Comparison of ENCODE assay signal across 21 cellular contexts in genomic region chr22:36767035-36767775, GRCh38. TPM values are rescaled to one million over a fixed set of nuclear protein-coding genes. Genes with fewer than 3 reads are reported as not detected.
DNase-seq lines count a peak whose midpoint lies in the region; ATAC-seq and TF ChIP-seq lines count a peak whose summit lies in the region.
"Had no signal": no experiment of that assay in that cellular context is flagged by ENCODE, and none has a peak within 500 bp of the region (broad histone marks: within the 10 kb centered on the region; RNA-seq: fewer than 3 reads in every experiment).

No MANE protein-coding gene starts in this region.

- no peaks in the 10 kb centered on the region for H3K9me3 Mint-ChIP-seq in activated naive CD4-positive, alpha-beta T cell treated with anti-CD3 and anti-CD28 coated beads, Interleukin-2, amount 10 ng/mL, durations not matched to agents 7 days and 5 days
- no peaks in the 10 kb centered on the region for H3K9me3 Mint-ChIP-seq in endodermal cell
- H3K9me3 Mint-ChIP-seq: CD8-positive, alpha-beta T cell had no signal

- H3K18ac ChIP-seq in IMR-90 (ENCODE audit: low read depth, low read length): no peak overlapping the region

- no peaks in the 10 kb centered on the region; the same call in 1 of the 2 replicates for H4K20me1 ChIP-seq in IMR-90 (ENCODE audit: insufficient read depth, low read length)

- no peak overlapping the region for H2AK5ac ChIP-seq in IMR-90 (ENCODE audit: low read depth, low read length)

- no peak overlapping the region for H4K5ac ChIP-seq in IMR-90 (ENCODE audit: low read depth, low read length)

- TF ChIP-seq RAD21 in IMR-90 (IDR thresholded peaks at IDR 0.05; ENCODE audit: low read length): no peak

- no peak overlapping the region for H3K4me3 ChIP-seq in IMR-90 (ENCODE audit: insufficient read depth, low read depth, low read length)
- no peak overlapping the region for H3K4me3 ChIP-seq in endodermal cell (ENCODE audit: low read length)
- H3K4me3 ChIP-seq in sigmoid colon: no peak overlapping the region
- no peak overlapping the region for H3K4me3 ChIP-seq in brain microvascular endothelial cell (ENCODE audit: low read depth, low read length)

- no peak overlapping the region for H3K4me2 ChIP-seq in IMR-90 (ENCODE audit: low read depth, low read length)
- H3K4me2 ChIP-seq: KMS-11 had no signal

- H3K9ac ChIP-seq in IMR-90 (ENCODE audit: low read depth, low read length) (no peak overlapping the region), endodermal cell (ENCODE audit: extremely low read depth, low read length, poor library complexity, severe bottlenecking) (no peak overlapping the region)
- H3K9ac ChIP-seq: KMS-11 had no signal

- H3K79me1 ChIP-seq in IMR-90 (ENCODE audit: low read depth in 1 of 2, low read length in 2 of 2): 0 out of 4 replicates have a peak, but pooled peaks cover 0 to 3% of the 10 kb centered on the region in 2 experiments

- H3K9me3 ChIP-seq in IMR-90 (ENCODE audit: control insufficient read depth, insufficient read depth, low read length) (no peaks in the 10 kb centered on the region), endodermal cell (ENCODE audit: control insufficient read depth, low read length) (no peaks in the 10 kb centered on the region), sigmoid colon (no peaks in the 10 kb centered on the region)
- H3K9me3 ChIP-seq: BE2C had no signal

- POLR2A ChIA-PET in IMR-90 (lab: Charles Lee; ENCODE audit: unreplicated experiment): interaction anchor here (1.4 kb wide), 1 partner anchor 9 kb away, joined by 4 read pairs; the partner anchor contains the start of gene IFT27

- no peak overlapping the region for H4K8ac ChIP-seq in IMR-90 (ENCODE audit: low read depth in 2 of 2, low read length in 2 of 2)

- dilution Hi-C loops in IMR-90 (cut with HindIII; ENCODE audit: low sequenced_read_pairs, unreplicated experiment): no loop called here

- ATAC-seq in IMR-90 (ENCODE audit: low read depth) (no peak), GM19463 (IDR thresholded peaks at IDR 0.05; ENCODE audit: unreplicated experiment) (no peak)
- ATAC-seq: CD8-positive, alpha-beta T cell had no signal

- no peak overlapping the region for H4K91ac ChIP-seq in IMR-90 (ENCODE audit: insufficient read depth, low read depth, low read length)

- no peak overlapping the region for H3K23ac ChIP-seq in IMR-90 (ENCODE audit: low read depth, low read length)

- H2BK5ac ChIP-seq in IMR-90 (ENCODE audit: low read depth, low read length, poor library complexity, severe bottlenecking): no peak overlapping the region

- CTCF ChIA-PET in activated naive CD4-positive, alpha-beta T cell treated with anti-CD3 and anti-CD28 coated beads, Interleukin-2, amount 10 ng/mL, durations not matched to agents 7 days and 5 days (lab: Charles Lee): interaction anchor here (1.4 kb wide), 1 partner anchor 10 kb away, joined by 3 read pairs; no protein-coding TSS in a partner anchor
- CTCF ChIA-PET in IMR-90 (lab: Yijun Ruan, JAX): no interaction called here

- H3K9me1 ChIP-seq in IMR-90 (ENCODE audit: insufficient read depth, low read length): peaks cover 4% of the 10 kb centered on the region

- no peak overlapping the region for H2AFZ ChIP-seq in IMR-90 (replicated peaks; ENCODE audit: low read length, poor library complexity)

- H3K36me3 ChIP-seq in IMR-90 (ENCODE audit: control insufficient read depth, insufficient read depth, low read length) (peaks cover 17% of the 10 kb centered on the region), endodermal cell (ENCODE audit: control insufficient read depth, insufficient read depth, low read length) (peaks cover 6% of the 10 kb centered on the region), sigmoid colon (peaks cover 0 to 16% (median 0%) of the 10 kb centered on the region in 4 donors), brain microvascular endothelial cell (replicated peaks) (peaks cover 2% of the 10 kb centered on the region)
- H3K36me3 ChIP-seq: BE2C had no signal

- in situ Hi-C loops in IMR-90 (cut with MboI; ENCODE audit: low sequenced_read_pairs) (no loop called here), brain microvascular endothelial cell (cut with HindIII; ENCODE audit: low pct_ligation_motif_present, low sequenced_read_pairs) (no loop called here)

- no peaks in the 10 kb centered on the region for H3K27me3 Mint-ChIP-seq in activated naive CD4-positive, alpha-beta T cell treated with anti-CD3 and anti-CD28 coated beads, Interleukin-2, amount 10 ng/mL, durations not matched to agents 7 days and 5 days
- no peaks in the 10 kb centered on the region for H3K27me3 Mint-ChIP-seq in endodermal cell (ENCODE audit: insufficient read depth)

- no peak overlapping the region for H3K14ac ChIP-seq in IMR-90 (replicated peaks; ENCODE audit: low read depth, low read length)

- no peak overlapping the region for H2BK120ac ChIP-seq in IMR-90 (ENCODE audit: low read depth, low read length)

- TF ChIP-seq CTCF in IMR-90 (conservative IDR thresholded peaks at IDR 0.05; ENCODE audit: low read depth, low read length) (no peak), endodermal cell (conservative IDR thresholded peaks at IDR 0.05) (no peak), sigmoid colon (IDR thresholded peaks at IDR 0.05) (no peak), brain microvascular endothelial cell (IDR thresholded peaks at IDR 0.05; ENCODE audit: low read depth, low read length, missing control alignments) (no peak)

- H2BK20ac ChIP-seq in IMR-90 (ENCODE audit: low read depth, low read length): no peak overlapping the region

- peak overlapping the region; percentile 23 for H2AK9ac ChIP-seq in IMR-90 (replicated peaks; ENCODE audit: low read depth, low read length, poor library complexity)

- no peak for TF ChIP-seq POLR2A in IMR-90 (IDR thresholded peaks at IDR 0.05; ENCODE audit: low read depth, low read length)
- no peak for TF ChIP-seq POLR2A in sigmoid colon (IDR thresholded peaks at IDR 0.05)

- no peaks in the 10 kb centered on the region for H3K4me1 Mint-ChIP-seq in activated naive CD4-positive, alpha-beta T cell treated with anti-CD3 and anti-CD28 coated beads, Interleukin-2, amount 10 ng/mL, durations not matched to agents 7 days and 5 days
- H3K4me1 Mint-ChIP-seq in endodermal cell: no peaks in the 10 kb centered on the region

- WGBS in IMR-90 (ENCODE audit: extremely low coverage in 2 of 2, insufficient read length in 1 of 2), 2 experiments: 96% methylated on average over 3 of the region's 10 CpGs; no CpG with 5 or more reads in 1 of the 2 experiments
- WGBS in endodermal cell (ENCODE audit: insufficient coverage in 1 of 2, insufficient read length in 1 of 2), 2 experiments: 93% methylated on average over 6 to 10 of the region's 10 CpGs
- WGBS in sigmoid colon, 2 donors: 93 to 94% methylated on average over 10 of the region's 10 CpGs

- H2BK15ac ChIP-seq in IMR-90 (ENCODE audit: low read depth, low read length): no peak overlapping the region

- no peaks in the 10 kb centered on the region for H3K36me3 Mint-ChIP-seq in activated naive CD4-positive, alpha-beta T cell treated with anti-CD3 and anti-CD28 coated beads, Interleukin-2, amount 10 ng/mL, durations not matched to agents 7 days and 5 days
- H3K36me3 Mint-ChIP-seq in endodermal cell (ENCODE audit: low read depth): peaks cover 39% of the 10 kb centered on the region

- H3K27ac ChIP-seq in IMR-90 (ENCODE audit: insufficient read depth, low read length) (no peak overlapping the region), endodermal cell (ENCODE audit: low read depth, low read length) (no peak overlapping the region), sigmoid colon (no peak overlapping the region), brain microvascular endothelial cell (no peak overlapping the region)
- H3K27ac ChIP-seq: KMS-11 had no signal

- H3K56ac ChIP-seq in IMR-90 (ENCODE audit: extremely low read depth, insufficient read depth, low read length): no peak overlapping the region

- TF ChIP-seq EP300 in sigmoid colon (IDR thresholded peaks at IDR 0.05): no peak

- H3K4me1 ChIP-seq in IMR-90 (ENCODE audit: control insufficient read depth, insufficient read depth, low read length) (peaks cover 8% of the 10 kb centered on the region; the same call in 1 of the 2 replicates), endodermal cell (ENCODE audit: control insufficient read depth, insufficient read depth, low read length) (no peaks in the 10 kb centered on the region), sigmoid colon (peaks cover 0 to 28% (median 14%) of the 10 kb centered on the region in 4 donors)
- H3K4me1 ChIP-seq: BE2C had no signal

- peak overlapping the region; percentile 52 for H3K27ac Mint-ChIP-seq in activated naive CD4-positive, alpha-beta T cell treated with anti-CD3 and anti-CD28 coated beads, Interleukin-2, amount 10 ng/mL, durations not matched to agents 7 days and 5 days
- no peak overlapping the region for H3K27ac Mint-ChIP-seq in endodermal cell
- H3K27ac Mint-ChIP-seq: CD8-positive, alpha-beta T cell had no signal

- no peaks in the 10 kb centered on the region for H3K27me3 ChIP-seq in IMR-90 (ENCODE audit: control insufficient read depth, insufficient read depth, low read length)
- H3K27me3 ChIP-seq in endodermal cell (ENCODE audit: control insufficient read depth, insufficient read depth, low read length, poor library complexity, severe bottlenecking): no peaks in the 10 kb centered on the region
- no peaks in the 10 kb centered on the region for H3K27me3 ChIP-seq in sigmoid colon
- H3K27me3 ChIP-seq in brain microvascular endothelial cell (replicated peaks): no peaks in the 10 kb centered on the region
- H3K27me3 ChIP-seq: BE2C had no signal

- DNase-seq in activated naive CD4-positive, alpha-beta T cell treated with anti-CD3 and anti-CD28 coated beads, Interleukin-2, amount 10 ng/mL, durations not matched to agents 7 days and 5 days: no peak
- DNase-seq in activated naive CD4-positive, alpha-beta T cell treated with Interleukin-2 at 50 U/mL for 16 hours: no peak
- DNase-seq in IMR-90 (no peak), endodermal cell (peak; percentile 21), sigmoid colon (peak; percentile 48), AG08395 (ENCODE audit: low spot score) (no peak), brain microvascular endothelial cell (no peak)
- DNase-seq: Calu3; CD8-positive, alpha-beta T cell; DMS79; NCI-H1417 treated with DMSO at 0.1 percent for 48 hours; NCI-H187 treated with DMSO at 0.1 percent for 48 hours; NCI-H2227 treated with DMSO at 0.1 percent for 48 hours; NCI-H510A treated with DMSO at 0.1 percent for 48 hours; NCI-H774; SIG-M5 had no signal

- H3K4ac ChIP-seq in IMR-90 (ENCODE audit: low read depth, low read length): no peak overlapping the region

- intact Hi-C loops in IMR-90 (cut with micrococcal nuclease) (no loop called here), sigmoid colon (cut with DNase I) (no loop called here)

- BruUV-seq in IMR-90 (replicated peaks; lab: Mats Ljungman, UMichigan): no TSS peak

- H3K4me3 Mint-ChIP-seq in activated naive CD4-positive, alpha-beta T cell treated with anti-CD3 and anti-CD28 coated beads, Interleukin-2, amount 10 ng/mL, durations not matched to agents 7 days and 5 days: no peak overlapping the region
- H3K4me3 Mint-ChIP-seq in endodermal cell: no peak overlapping the region
- H3K4me3 Mint-ChIP-seq: CD8-positive, alpha-beta T cell had no signal

RNA-seq across cellular contexts. Expression of gene IFT27, which starts 8.7 kb away (rescaled TPM):
- total RNA-seq in IMR-90 (2012; rRNA removed) (14.5 and 18.3 TPM in 2 replicates), endodermal cell (10 to 100 TPM; 49.8 to 65.2 TPM), sigmoid colon (10 to 100 TPM; 15.9 to 27.7 (median 25.1) TPM)
- polyA plus RNA-seq in IMR-90 (2012; rRNA removed) (26.9 and 27.0 TPM in 2 replicates), sigmoid colon (10 to 100 TPM; 15.0 to 27.9 (median 17.8) TPM)
- 19.5 and 23.4 TPM in 2 replicates for polyA plus RNA-seq in IMR-90 (2012; cell fraction: cytosol; rRNA removed)
- polyA plus RNA-seq in IMR-90 (2012; cell fraction: nucleus; rRNA removed; ENCODE audit: low replicate concordance): 91.4 and 200 TPM in 2 replicates
- 52.4 TPM for polyA plus RNA-seq in endodermal cell (2013, experiment 1 of 2)
- polyA plus RNA-seq in endodermal cell (2013, experiment 2 of 2): 51.6 TPM

RNA-seq across cellular contexts. Expression of gene PVALB, which starts 49.6 kb away (rescaled TPM):
- total RNA-seq in IMR-90 (2012; rRNA removed) (not detected in 2 replicates), endodermal cell (not detected), sigmoid colon (not detected)
- polyA plus RNA-seq in IMR-90 (2012; rRNA removed) (not detected in 2 replicates), sigmoid colon (not detected)
- not detected in 2 replicates for polyA plus RNA-seq in IMR-90 (2012; cell fraction: cytosol; rRNA removed)
- not detected in 2 replicates for polyA plus RNA-seq in IMR-90 (2012; cell fraction: nucleus; rRNA removed; ENCODE audit: low replicate concordance)
- polyA plus RNA-seq in endodermal cell (2013, experiment 1 of 2): 1.1 TPM
- polyA plus RNA-seq in endodermal cell (2013, experiment 2 of 2): 0.58 TPM
- total RNA-seq: A172; Calu3; CD8-positive, alpha-beta T cell; RPMI7951 had no signal

Comparison
In these comparisons a context has a peak if more than half of its experiments do, and no peak if none do; other contexts are left out.
1. DNase-seq: peak in endodermal cell (single experiment) and sigmoid colon (single experiment); none in activated naive CD4-positive, alpha-beta T cell treated with anti-CD3 and anti-CD28 coated beads, Interleukin-2, amount 10 ng/mL, durations not matched to agents 7 days and 5 days (single experiment), activated naive CD4-positive, alpha-beta T cell treated with Interleukin-2 at 50 U/mL for 16 hours (single experiment), IMR-90 (single experiment), AG08395 (single experiment) and brain microvascular endothelial cell (single experiment).